In genomic region chr3:122942937-122943827, GRCh38 we compare ENCODE assay signal across 7 cellular contexts.
A peak's percentile ranks its signal among the peaks of the same experiment; 100 is the strongest.
DNase-seq lines count a peak whose midpoint lies in the region; ATAC-seq and TF ChIP-seq lines count a peak whose summit lies in the region.

No MANE protein-coding gene starts in this region.

- POLR2A ChIA-PET in RWPE1 (lab: Yijun Ruan, JAX; ENCODE audit: low non-redundant PET) = no interaction called here

- peak; percentile 91 for DNase-seq in GM03348 (ENCODE audit: low spot score)
- DNase-seq in HT1080 (ENCODE audit: low read depth) = peak; percentile 67
- peak; percentile 64 for DNase-seq in RWPE1 (ENCODE audit: low spot score)
- DNase-seq in caudate nucleus (lab: John Stamatoyannopoulos, UW) = peak in 50 of 61 donors; percentile 4 to 63 (median 32)
- peak; percentile 43 for DNase-seq in kidney glomerular epithelial cell (lab: John Stamatoyannopoulos, UW)
- peak; percentile 32 for DNase-seq in stimulated activated CD4-positive, alpha-beta T cell treated with anti-CD3 and anti-CD28 coated beads, Interleukin-4, amount 100 ng/mL, for 1 hour

- CTCF ChIA-PET in RWPE1 (lab: Yijun Ruan, JAX) = interaction anchor here (0.6 to 1.7 kb wide), 4 partner anchors 47 to 1265 kb away, joined by 3 to 6 read pairs (median 3); no protein-coding TSS in a partner anchor

- ATAC-seq in GM18861 (IDR thresholded peaks at IDR 0.05; ENCODE audit: unreplicated experiment) = no peak

- H3K27ac ChIP-seq in RWPE1 = no peak overlapping the region
- no peak overlapping the region for H3K27ac ChIP-seq in caudate nucleus (ENCODE audit: low read depth, low read length)

- peak; percentile 64 for TF ChIP-seq CTCF in RWPE1 (conservative IDR thresholded peaks at IDR 0.05; ENCODE audit: low read depth)

Comparison
In these comparisons a context has a peak if more than half of its experiments do, and no peak if none do; other contexts are left out.
1. DNase-seq: peak in every context shown above with its lines; median percentile 91 in GM03348; 67 in HT1080; 64 in RWPE1; 43 in kidney glomerular epithelial cell; 32 in stimulated activated CD4-positive, alpha-beta T cell treated with anti-CD3 and anti-CD28 coated beads, Interleukin-4, amount 100 ng/mL, for 1 hour; 32 in caudate nucleus.